Comparison of ENCODE assay signal across 14 cellular contexts in genomic region chr7:46908770-46909169, GRCh38.
DNase-seq lines count a peak whose midpoint lies in the region; ATAC-seq, FAIRE-seq and TF ChIP-seq lines count a peak whose summit lies in the region.
"Had no signal": no experiment of that assay in that cellular context is flagged by ENCODE, and none has a peak within 500 bp of the region (broad histone marks: within the 10 kb centered on the region; RNA-seq: fewer than 3 reads in every experiment).

No MANE protein-coding gene starts in this region.

- intact Hi-C loops in pancreas (cut with DNase I) = no loop called here

- H3K4me3 Mint-ChIP-seq in T-helper 2 cell treated with Interferon-gamma antibody and Interleukin-4, amounts not matched to agents 5 μg/mL and 100 μg/mL, for 36 hours = no peak overlapping the region
- H3K4me3 Mint-ChIP-seq: activated T-cell treated with anti-CD3 and anti-CD28 coated beads, Interleukin-2, amount 50 U/mL, for 72 hours; IgD-negative memory B cell had no signal

- no peak overlapping the region for H2AFZ ChIP-seq in osteoblast (ENCODE audit: low read length)

- 40 to 67% methylated on average over 1 of the region's 1 CpG for WGBS in pancreas, 2 donors

- H4K20me1 ChIP-seq in osteoblast (ENCODE audit: insufficient read depth, low read length) = no peaks in the 10 kb centered on the region

- no peaks in the 10 kb centered on the region for H3K27me3 Mint-ChIP-seq in T-helper 2 cell treated with Interferon-gamma antibody and Interleukin-4, amounts not matched to agents 5 μg/mL and 100 μg/mL, for 36 hours (ENCODE audit: low read depth)
- H3K27me3 Mint-ChIP-seq: IgD-negative memory B cell had no signal

- DNase-seq in ELR (ENCODE audit: low read depth) (peak; percentile 93), RWPE1 (ENCODE audit: low spot score) (peak; percentile 62), epithelial cell of esophagus (ENCODE audit: low read depth) (peak; percentile 45), osteoblast (ENCODE audit: insufficient read length, low spot score, missing footprints) (peak; percentile 32), pancreas (no peak), WERI-Rb-1 (no peak)
- no peak for DNase-seq in T-helper 2 cell treated with Interferon-gamma antibody and Interleukin-4, amounts not matched to agents 5 μg/mL and 100 μg/mL, for 36 hours (ENCODE audit: low spot score)
- DNase-seq in activated CD4-positive, alpha-beta T cell treated with anti-CD3 and anti-CD28 coated beads, Interleukin-2, amount 50 U/mL, for 48 hours = no peak
- DNase-seq: activated T-cell treated with anti-CD3 and anti-CD28 coated beads, Interleukin-2, amount 50 U/mL, for 72 hours; caudate nucleus; midbrain; right lobe of liver; upper lobe of right lung had no signal

- H3K9me3 ChIP-seq in osteoblast (ENCODE audit: low read depth, low read length) = no peaks in the 10 kb centered on the region
- no peaks in the 10 kb centered on the region for H3K9me3 ChIP-seq in pancreas
- H3K9me3 ChIP-seq in WERI-Rb-1 (ENCODE audit: severe bottlenecking) = no peaks in the 10 kb centered on the region
- H3K9me3 ChIP-seq: right lobe of liver, upper lobe of right lung had no signal

- H3K4me1 Mint-ChIP-seq in T-helper 2 cell treated with Interferon-gamma antibody and Interleukin-4, amounts not matched to agents 5 μg/mL and 100 μg/mL, for 36 hours (ENCODE audit: low read depth) = no peaks in the 10 kb centered on the region
- H3K4me1 Mint-ChIP-seq: IgD-negative memory B cell had no signal

- ATAC-seq in pancreas = no peak
- ATAC-seq: activated T-cell treated with anti-CD3 and anti-CD28 coated beads, Interleukin-2, amount 50 U/mL, for 72 hours; right lobe of liver; upper lobe of right lung had no signal

- H3K4me3 ChIP-seq in epithelial cell of esophagus (ENCODE audit: low read length) = no peak overlapping the region
- peak overlapping the region; percentile 35 for H3K4me3 ChIP-seq in osteoblast (ENCODE audit: insufficient read depth, low read length)
- no peak overlapping the region for H3K4me3 ChIP-seq in pancreas
- no peak overlapping the region for H3K4me3 ChIP-seq in WERI-Rb-1 (ENCODE audit: low read depth, low read length)
- H3K4me3 ChIP-seq: right lobe of liver, upper lobe of right lung had no signal

- CTCF ChIA-PET in RWPE1 (lab: Yijun Ruan, JAX) = no interaction called here

- no peaks in the 10 kb centered on the region for H3K36me3 Mint-ChIP-seq in T-helper 2 cell treated with Interferon-gamma antibody and Interleukin-4, amounts not matched to agents 5 μg/mL and 100 μg/mL, for 36 hours (ENCODE audit: low read depth)
- H3K36me3 Mint-ChIP-seq: IgD-negative memory B cell had no signal

- peak overlapping the region; percentile 48; the same call in 1 of the 2 replicates for H3K27ac ChIP-seq in RWPE1
- peak overlapping the region; percentile 92 for H3K27ac ChIP-seq in osteoblast (ENCODE audit: low read depth, low read length)
- H3K27ac ChIP-seq in pancreas = no peak overlapping the region
- H3K27ac ChIP-seq in WERI-Rb-1 = no peak overlapping the region
- H3K27ac ChIP-seq: right lobe of liver, upper lobe of right lung had no signal

- H3K27me3 ChIP-seq in osteoblast (ENCODE audit: insufficient read depth, low read length) = no peaks in the 10 kb centered on the region
- H3K27me3 ChIP-seq in pancreas = no peaks in the 10 kb centered on the region
- no peaks in the 10 kb centered on the region for H3K27me3 ChIP-seq in WERI-Rb-1 (ENCODE audit: insufficient read depth, low read depth, severe bottlenecking)
- H3K27me3 ChIP-seq: right lobe of liver, upper lobe of right lung had no signal

- H3K9me3 Mint-ChIP-seq in T-helper 2 cell treated with Interferon-gamma antibody and Interleukin-4, amounts not matched to agents 5 μg/mL and 100 μg/mL, for 36 hours = peaks cover 14% of the 10 kb centered on the region

- POLR2A ChIA-PET in RWPE1 (lab: Yijun Ruan, JAX; ENCODE audit: low non-redundant PET) = interaction anchor here (0.6 kb wide), 1 partner anchor 61 kb away, joined by 4 read pairs; no protein-coding TSS in a partner anchor

- no peak overlapping the region for H3K27ac Mint-ChIP-seq in T-helper 2 cell treated with Interferon-gamma antibody and Interleukin-4, amounts not matched to agents 5 μg/mL and 100 μg/mL, for 36 hours
- H3K27ac Mint-ChIP-seq: activated T-cell treated with anti-CD3 and anti-CD28 coated beads, Interleukin-2, amount 50 U/mL, for 72 hours; IgD-negative memory B cell had no signal

- no peak for TF ChIP-seq CTCF in RWPE1 (conservative IDR thresholded peaks at IDR 0.05; ENCODE audit: low read depth)
- TF ChIP-seq CTCF in epithelial cell of esophagus (IDR thresholded peaks at IDR 0.05; ENCODE audit: insufficient read depth, low read depth, low read length, missing control alignments) = no peak
- no peak for TF ChIP-seq CTCF in osteoblast (IDR thresholded peaks at IDR 0.05; ENCODE audit: extremely low read depth, low read depth, low read length)
- no peak for TF ChIP-seq CTCF in pancreas (IDR thresholded peaks at IDR 0.05)
- no peak for TF ChIP-seq CTCF in WERI-Rb-1 (IDR thresholded peaks at IDR 0.05; ENCODE audit: low read depth, low read length)

- H3K79me2 ChIP-seq in osteoblast (ENCODE audit: insufficient read depth, low read length) = no peaks in the 10 kb centered on the region

- H3K36me3 ChIP-seq in osteoblast (ENCODE audit: insufficient read depth, low read length) = no peaks in the 10 kb centered on the region
- no peaks in the 10 kb centered on the region for H3K36me3 ChIP-seq in pancreas
- no peaks in the 10 kb centered on the region for H3K36me3 ChIP-seq in WERI-Rb-1
- H3K36me3 ChIP-seq: right lobe of liver, upper lobe of right lung had no signal

- FAIRE-seq in pancreas (lab: Jason Lieb, UNC) = no peak

- H3K4me1 ChIP-seq in osteoblast (ENCODE audit: insufficient read depth, low read length) = peaks cover 24% of the 10 kb centered on the region
- no peaks in the 10 kb centered on the region for H3K4me1 ChIP-seq in pancreas
- H3K4me1 ChIP-seq: right lobe of liver, upper lobe of right lung had no signal

- H3K4me2 ChIP-seq in osteoblast (ENCODE audit: insufficient read depth, low read length) = peak overlapping the region; percentile 73

Comparison
In these comparisons a context has a peak if more than half of its experiments do, and no peak if none do; other contexts are left out.
1. DNase-seq: peak in ELR (single experiment), RWPE1 (single experiment), epithelial cell of esophagus (single experiment) and osteoblast (single experiment); none in pancreas (0 of 6), T-helper 2 cell treated with Interferon-gamma antibody and Interleukin-4, amounts not matched to agents 5 μg/mL and 100 μg/mL, for 36 hours (single experiment), activated CD4-positive, alpha-beta T cell treated with anti-CD3 and anti-CD28 coated beads, Interleukin-2, amount 50 U/mL, for 48 hours (0 of 2) and WERI-Rb-1 (single experiment).
2. H3K27ac ChIP-seq: peak in RWPE1 (single experiment) and osteoblast (single experiment); none in pancreas (0 of 4) and WERI-Rb-1 (single experiment).